In the genomic region with DNA sequence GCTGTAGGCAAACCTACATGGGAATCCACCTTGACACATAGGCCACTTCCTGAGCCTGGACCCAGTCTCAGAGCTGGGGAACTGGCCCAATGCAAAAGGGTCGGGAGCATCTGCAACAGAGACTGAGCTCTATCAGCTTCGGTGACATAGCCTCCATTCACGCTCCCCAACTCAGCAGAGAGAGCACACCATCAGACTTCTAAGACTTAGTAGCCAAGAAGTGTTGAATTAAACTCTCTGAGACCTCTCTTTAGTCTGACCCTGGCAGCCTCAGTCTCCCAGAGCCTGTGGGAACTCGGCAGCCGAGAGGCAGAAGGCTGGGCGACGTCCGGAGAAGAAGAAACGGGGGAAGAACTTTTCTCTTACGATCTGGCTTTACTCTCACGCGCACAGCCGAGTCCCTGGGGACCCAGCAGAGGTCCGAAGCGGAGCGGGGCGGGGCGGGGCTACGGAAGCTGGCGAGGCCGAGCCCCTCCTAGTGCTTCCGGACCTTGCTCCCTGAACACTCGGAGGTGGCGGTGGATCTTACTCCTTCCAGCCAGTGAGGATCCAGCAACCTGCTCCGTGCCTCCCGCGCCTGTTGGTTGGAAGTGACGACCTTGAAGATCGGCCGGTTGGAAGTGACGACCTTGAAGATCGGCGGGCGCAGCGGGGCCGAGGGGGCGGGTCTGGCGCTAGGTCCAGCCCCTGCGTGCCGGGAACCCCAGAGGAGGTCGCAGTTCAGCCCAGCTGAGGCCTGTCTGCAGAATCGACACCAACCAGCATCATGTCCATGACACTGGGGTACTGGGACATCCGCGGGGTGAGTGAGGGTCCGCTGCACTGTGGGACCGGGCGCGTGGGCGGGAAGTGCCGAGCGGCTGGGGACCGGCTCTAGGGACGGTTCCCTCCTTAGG, we compare ENCODE assay signal across 8 cellular contexts. TPM values are rescaled to one million over a fixed set of nuclear protein-coding genes. Genes with fewer than 3 reads are reported as not detected.
A peak's percentile ranks its signal among the peaks of the same experiment; 100 is the strongest.
DNase-seq lines count a peak whose midpoint lies in the region; ATAC-seq and TF ChIP-seq lines count a peak whose summit lies in the region.

Gene GSTM4 (plus strand): TSS at position 476 of the 896 bp plus-strand sequence. CDS start 291 bp downstream, at position 767.

- H3K36me3 ChIP-seq in stomach smooth muscle (ENCODE audit: control insufficient read depth in 2 of 2, insufficient read depth in 2 of 2, low read length in 2 of 2) = peaks cover 9 to 16% of the 10 kb centered on the region in 2 donors

- H3K9me3 Mint-ChIP-seq in neural crest cell = no peaks in the 10 kb centered on the region

- H3K27ac ChIP-seq in foreskin keratinocyte (peak within 1 kb of the TSS; percentile 27), stomach smooth muscle (ENCODE audit: low read length) (peak within 1 kb of the TSS; percentile 88)

- H3K27me3 ChIP-seq in foreskin keratinocyte (peaks cover 7% of the 10 kb centered on the region), stomach smooth muscle (ENCODE audit: control insufficient read depth in 1 of 2, insufficient read depth in 2 of 2, low read length in 2 of 2) (no peaks in the 10 kb centered on the region)

- peak; percentile 88 for DNase-seq in DMS 273 (lab: John Stamatoyannopoulos, UW; ENCODE audit: unreplicated experiment)
- DNase-seq in GM20000 (ENCODE audit: low spot score) = peak; percentile 91
- peak in 59 of 76 experiments; percentile 12 to 78 (median 48) for DNase-seq in HUDEP-2 (lab: John Stamatoyannopoulos, UW; ENCODE audit: unreplicated experiment in 76 of 76)
- DNase-seq in SHP77 (lab: John Stamatoyannopoulos, UW) = peak; percentile 60 to 77
- DNase-seq in activated gamma-delta T cell treated with Interleukin-2 at 50 U/mL for 16 hours = peak; percentile 62
- DNase-seq in foreskin keratinocyte = no peak
- peak; percentile 68 for DNase-seq in neural crest cell (ENCODE audit: low read depth, low spot score)

- peak within 1 kb of the TSS; percentile 94 for H3K4me3 Mint-ChIP-seq in neural crest cell

- H3K27ac Mint-ChIP-seq in neural crest cell (ENCODE audit: unreplicated experiment) = peak within 1 kb of the TSS; percentile 95

- peaks cover 37% of the 10 kb centered on the region for H3K4me1 Mint-ChIP-seq in neural crest cell

- H3K9ac ChIP-seq in stomach smooth muscle (ENCODE audit: low read length in 2 of 2) = peak within 1 kb of the TSS; percentile 95 to 96

- H3K27me3 Mint-ChIP-seq in neural crest cell (ENCODE audit: low read depth) = peaks cover 35% of the 10 kb centered on the region

- H3K36me3 Mint-ChIP-seq in neural crest cell (ENCODE audit: low read depth) = no peaks in the 10 kb centered on the region

- no peaks in the 10 kb centered on the region for H3K9me3 ChIP-seq in stomach smooth muscle (ENCODE audit: control insufficient read depth in 2 of 2, low read length in 2 of 2)

- TF ChIP-seq CTCF in GM20000 (IDR thresholded peaks at IDR 0.05; ENCODE audit: extremely low read depth, missing control alignments) (no peak), foreskin keratinocyte (conservative IDR thresholded peaks at IDR 0.05) (no peak), neural crest cell (conservative IDR thresholded peaks at IDR 0.05) (no peak)

- ATAC-seq in foreskin keratinocyte = peak; percentile 80

- peak within 1 kb of the TSS; percentile 89 to 90 for H3K4me3 ChIP-seq in stomach smooth muscle (ENCODE audit: low read length in 2 of 2)

- H3K4me1 ChIP-seq in foreskin keratinocyte (no peaks in the 10 kb centered on the region), stomach smooth muscle (ENCODE audit: control insufficient read depth, insufficient read depth, low read length) (peaks cover 22% of the 10 kb centered on the region)

RNA-seq across cellular contexts. Expression of gene GSTM4, which starts in this region (rescaled TPM):
- total RNA-seq in foreskin keratinocyte = 5.8 and 11.7 TPM in 2 replicates
- polyA plus RNA-seq in foreskin keratinocyte = 10.9 and 18.2 TPM in 2 replicates
- total RNA-seq in neural crest cell = 26.7 and 28.2 TPM in 2 replicates

Comparison
In these comparisons a context has a peak if more than half of its experiments do, and no peak if none do; other contexts are left out.
1. DNase-seq: peak in DMS 273 (single experiment), GM20000 (single experiment), HUDEP-2 (59 of 76), SHP77 (2 of 2), activated gamma-delta T cell treated with Interleukin-2 at 50 U/mL for 16 hours (single experiment) and neural crest cell (single experiment); none in foreskin keratinocyte (0 of 2).